Comparison of ENCODE assay signal across 8 cellular contexts in the genomic region with DNA sequence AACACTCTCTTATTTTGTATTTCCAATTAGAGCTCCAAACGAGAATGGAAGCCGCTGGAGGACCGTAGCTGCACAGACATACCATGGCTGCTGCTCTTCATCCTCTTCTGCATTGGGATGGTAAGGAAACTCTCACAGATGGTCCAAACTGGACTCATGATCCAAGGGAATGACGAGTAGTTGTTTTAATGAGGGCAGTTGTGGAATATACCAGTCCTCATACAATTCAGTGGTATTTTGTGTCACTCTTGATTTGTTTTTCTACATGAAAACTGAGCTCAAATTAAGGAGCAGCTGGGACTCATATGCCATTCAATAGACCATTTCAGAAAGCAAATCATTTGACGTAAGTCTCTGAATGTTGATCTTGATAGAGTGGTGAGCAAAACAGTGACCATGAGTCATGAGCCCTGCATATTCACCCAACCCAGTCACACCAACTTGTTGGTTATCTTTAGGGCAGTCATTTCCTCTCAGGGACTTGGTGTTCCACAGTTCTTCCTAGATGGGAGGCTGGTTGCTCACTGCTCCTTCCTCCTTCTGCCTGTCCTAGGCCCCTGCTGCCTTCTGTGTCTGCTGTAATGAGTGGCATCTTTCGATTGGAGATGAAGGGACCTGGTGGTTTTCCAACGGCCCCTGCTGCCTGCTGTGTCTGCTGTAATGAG. TPM values are rescaled to one million over a fixed set of nuclear protein-coding genes. Genes with fewer than 3 reads are reported as not detected.
DNase-seq lines count a peak whose midpoint lies in the region; ATAC-seq and TF ChIP-seq lines count a peak whose summit lies in the region.

No MANE protein-coding gene starts in this region.

- H4K20me1 ChIP-seq in smooth muscle cell (ENCODE audit: low read depth): no peaks in the 10 kb centered on the region

- H3K9me3 ChIP-seq in smooth muscle cell (replicated peaks; ENCODE audit: low read depth): no peaks in the 10 kb centered on the region

- H3K4me1 Mint-ChIP-seq in HFFc6 (ENCODE audit: low read depth): peaks cover 63% of the 10 kb centered on the region
- peaks cover 14% of the 10 kb centered on the region for H3K4me1 Mint-ChIP-seq in T-helper 2 cell treated with Interferon-gamma antibody and Interleukin-4, amounts not matched to agents 5 μg/mL and 100 μg/mL, for 36 hours (ENCODE audit: low read depth)
- H3K4me1 Mint-ChIP-seq in T-cell: peaks cover 6 to 8% (median 6%) of the 10 kb centered on the region in 3 donors

- no peak for TF ChIP-seq CTCF in HFFc6 (IDR thresholded peaks at IDR 0.05)
- no peak for TF ChIP-seq CTCF in foreskin keratinocyte (conservative IDR thresholded peaks at IDR 0.05)
- TF ChIP-seq CTCF in smooth muscle cell (IDR thresholded peaks at IDR 0.05; ENCODE audit: borderline replicate concordance, insufficient read depth, poor library complexity, severe bottlenecking): no peak

- no peaks in the 10 kb centered on the region for H3K36me3 ChIP-seq in smooth muscle cell (ENCODE audit: low read depth)

- H3K36me3 Mint-ChIP-seq in HFFc6 (ENCODE audit: low read depth) (peaks cover 29% of the 10 kb centered on the region), T-cell (peaks cover 32% of the 10 kb centered on the region)
- H3K36me3 Mint-ChIP-seq in T-helper 2 cell treated with Interferon-gamma antibody and Interleukin-4, amounts not matched to agents 5 μg/mL and 100 μg/mL, for 36 hours (ENCODE audit: low read depth): no peaks in the 10 kb centered on the region

- ATAC-seq in foreskin keratinocyte (peak; percentile 88), HG02678 (IDR thresholded peaks at IDR 0.05; ENCODE audit: unreplicated experiment) (no peak), HG02623 (IDR thresholded peaks at IDR 0.05; ENCODE audit: unreplicated experiment) (no peak), T-cell (replicated peaks in 1 of 4) (no peak)

- H3K27me3 ChIP-seq in foreskin keratinocyte (no peaks in the 10 kb centered on the region), smooth muscle cell (ENCODE audit: low read depth) (no peaks in the 10 kb centered on the region)

- DNase-seq in HFFc6 (peak; percentile 87), foreskin keratinocyte (peak; percentile 49 to 90), smooth muscle cell (lab: John Stamatoyannopoulos, UW; ENCODE audit: unreplicated experiment) (no peak), LoVo (ENCODE audit: low spot score) (no peak), T-cell (no peak)
- DNase-seq in T-helper 2 cell treated with Interferon-gamma antibody and Interleukin-4, amounts not matched to agents 5 μg/mL and 100 μg/mL, for 36 hours (ENCODE audit: low spot score): peak; percentile 57

- H3K27ac Mint-ChIP-seq in HFFc6: peak overlapping the region; percentile 95
- H3K27ac Mint-ChIP-seq in T-helper 2 cell treated with Interferon-gamma antibody and Interleukin-4, amounts not matched to agents 5 μg/mL and 100 μg/mL, for 36 hours: no peak overlapping the region
- H3K27ac Mint-ChIP-seq in T-cell: no peak overlapping the region

- no peak overlapping the region for H2AFZ ChIP-seq in smooth muscle cell (ENCODE audit: low read depth)

- 62% methylated on average over 7 of the region's 7 CpGs for WGBS in smooth muscle cell (ENCODE audit: low lambda C conversion rate)

- H3K4me3 Mint-ChIP-seq in HFFc6 (peak overlapping the region; percentile 61), T-cell (no peak overlapping the region)
- no peak overlapping the region for H3K4me3 Mint-ChIP-seq in T-helper 2 cell treated with Interferon-gamma antibody and Interleukin-4, amounts not matched to agents 5 μg/mL and 100 μg/mL, for 36 hours

- H3F3A ChIP-seq in smooth muscle cell (ENCODE audit: low read depth): peaks cover 13% of the 10 kb centered on the region

- peak overlapping the region; percentile 50 for H3K4me2 ChIP-seq in smooth muscle cell

- peaks cover 10% of the 10 kb centered on the region for H3K79me2 ChIP-seq in smooth muscle cell (ENCODE audit: low read depth)

- H3K9ac ChIP-seq in smooth muscle cell (ENCODE audit: low read depth): peak overlapping the region; percentile 77

- peaks cover 18% of the 10 kb centered on the region for H3K4me1 ChIP-seq in foreskin keratinocyte
- peaks cover 36% of the 10 kb centered on the region for H3K4me1 ChIP-seq in smooth muscle cell (ENCODE audit: low read depth)

- H3K27ac ChIP-seq in foreskin keratinocyte: peak overlapping the region; percentile 86
- peak overlapping the region; percentile 95 for H3K27ac ChIP-seq in smooth muscle cell (ENCODE audit: low read depth)

- no peak overlapping the region for H3K4me3 ChIP-seq in smooth muscle cell

- H3K27me3 Mint-ChIP-seq in HFFc6 (ENCODE audit: insufficient read depth) (no peaks in the 10 kb centered on the region; the same call in 1 of the 2 replicates), T-cell (no peaks in the 10 kb centered on the region)
- peaks cover 8% of the 10 kb centered on the region for H3K27me3 Mint-ChIP-seq in T-helper 2 cell treated with Interferon-gamma antibody and Interleukin-4, amounts not matched to agents 5 μg/mL and 100 μg/mL, for 36 hours (ENCODE audit: low read depth)

- POLR2A ChIA-PET in T-cell (lab: Charles Lee): no interaction called here

- H3K9me3 Mint-ChIP-seq in HFFc6: no peaks in the 10 kb centered on the region
- no peaks in the 10 kb centered on the region for H3K9me3 Mint-ChIP-seq in T-helper 2 cell treated with Interferon-gamma antibody and Interleukin-4, amounts not matched to agents 5 μg/mL and 100 μg/mL, for 36 hours
- no peaks in the 10 kb centered on the region for H3K9me3 Mint-ChIP-seq in T-cell

- CTCF ChIA-PET in T-cell (lab: Charles Lee): no interaction called here

RNA-seq across cellular contexts. Expression of gene SLC44A1, which starts 54.9 kb away (rescaled TPM):
- 10 to 100 TPM; 46.6 to 66.3 (median 56.0) TPM for total RNA-seq in HFFc6 (2021; fragmentation: NEBNext Ultra II Directional; extraction: Animal tissue kit (Norgen Biotek cat#: 25700))
- 33.0 and 35.8 TPM in 2 replicates for total RNA-seq in foreskin keratinocyte
- polyA plus RNA-seq in foreskin keratinocyte: 5.8 and 7.4 TPM in 2 replicates
- 22.2 and 27.8 TPM in 2 replicates for total RNA-seq in smooth muscle cell
- 10.0 and 14.0 TPM in 2 replicates for polyA plus RNA-seq in smooth muscle cell
- 10 to 100 TPM in 1 of 5 donors, 1 to 10 TPM in 4; 7.3 to 10.2 (median 9.4) TPM for total RNA-seq in T-cell

Comparison
In these comparisons a context has a peak if more than half of its experiments do, and no peak if none do; other contexts are left out.
1. DNase-seq: peak in HFFc6 (single experiment), T-helper 2 cell treated with Interferon-gamma antibody and Interleukin-4, amounts not matched to agents 5 μg/mL and 100 μg/mL, for 36 hours (single experiment) and foreskin keratinocyte (2 of 2); none in smooth muscle cell (single experiment), LoVo (single experiment) and T-cell (0 of 34).